In the genomic region with DNA sequence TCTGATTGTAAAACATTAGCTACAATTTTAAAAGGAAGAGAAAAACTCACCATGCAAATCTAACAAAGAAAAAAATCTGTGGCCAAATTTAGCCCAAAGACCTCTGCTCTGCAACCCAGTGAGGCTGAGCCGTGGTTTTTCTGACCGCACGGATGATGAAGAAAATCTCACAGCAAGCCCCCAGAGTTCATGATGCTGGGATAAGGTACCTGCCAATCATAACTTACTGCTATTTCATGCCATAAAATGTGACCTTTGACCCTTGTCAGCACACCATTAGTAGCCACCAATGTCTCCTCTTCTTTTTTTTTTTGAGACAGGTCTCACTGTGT, we compare ENCODE assay signal across 23 cellular contexts.
DNase-seq lines count a peak whose midpoint lies in the region; ATAC-seq and TF ChIP-seq lines count a peak whose summit lies in the region.
"Had no signal": no experiment of that assay in that cellular context is flagged by ENCODE, and none has a peak within 500 bp of the region (broad histone marks: within the 10 kb centered on the region; RNA-seq: fewer than 3 reads in every experiment).

No MANE protein-coding gene starts in this region.

- peak; percentile 52 for DNase-seq in GM10248 (ENCODE audit: extremely low spot score)
- DNase-seq in HPDE6-E6E7 (ENCODE audit: extremely low spot score) = no peak
- DNase-seq in NCI-H1417 treated with DMSO at 0.1 percent for 48 hours (lab: John Stamatoyannopoulos, UW) = no peak
- DNase-seq: activated CD8-positive, alpha-beta T cell treated with anti-CD3 and anti-CD28 coated beads, Interleukin-2, amount 10 ng/mL, durations not matched to agents 7 days and 5 days; activated T-cell treated with anti-CD3 and anti-CD28 coated beads for 4 hours; amniotic stem cell; CD4-positive, CD25-positive, alpha-beta regulatory T cell; colonic mucosa; IMR-90; natural killer cell; NCI-H2107; NCI-H510A; ovary; PC-9; SIG-M5; spleen; stimulated activated CD4-positive, alpha-beta T cell treated with anti-CD3 and anti-CD28 coated beads, Interleukin-4, amount 100 ng/mL, for 24 hours; stimulated activated naive CD4-positive, alpha-beta T cell treated with Interleukin-2 at 50 U/mL for 16 hours had no signal

- H3K9ac ChIP-seq in BLaER1 treated with 17β-estradiol and CSF1 and Interleukin-3, amounts not matched to agents 10 nM and 100 nM = no peak overlapping the region
- H3K9ac ChIP-seq in OCI-LY3 (ENCODE audit: low read length) = no peak overlapping the region

- TF ChIP-seq CTCF in GM10248 (IDR thresholded peaks at IDR 0.05; ENCODE audit: control extremely low read depth, extremely low read depth, low read depth, missing control alignments) = no peak
- TF ChIP-seq CTCF in OCI-LY3 (IDR thresholded peaks at IDR 0.05; ENCODE audit: low read depth, low read length) = no peak

- no peaks in the 10 kb centered on the region for H3K9me3 ChIP-seq in BLaER1 treated with 17β-estradiol and CSF1 and Interleukin-3, amounts not matched to agents 10 nM and 100 nM (replicated peaks in 1 of 11)
- no peaks in the 10 kb centered on the region for H3K9me3 ChIP-seq in OCI-LY3 (ENCODE audit: insufficient read depth, low read length)
- H3K9me3 ChIP-seq: colonic mucosa, HAP-1, ovary, spleen had no signal

- H3K9me3 Mint-ChIP-seq in dendritic cell treated with granulocyte-macrophage colony-stimulating factor and Interleukin-4, amounts not matched to agents 40 ng/mL and 50 ng/mL, for 4 days = no peaks in the 10 kb centered on the region
- H3K9me3 Mint-ChIP-seq: natural killer cell had no signal

- intact Hi-C loops in dendritic cell treated with granulocyte-macrophage colony-stimulating factor and Interleukin-4, amounts not matched to agents 40 ng/mL and 50 ng/mL, for 4 days (cut with micrococcal nuclease) = no loop called here

- no peak overlapping the region for H3K27ac ChIP-seq in BLaER1 treated with 17β-estradiol and CSF1 and Interleukin-3, amounts not matched to agents 10 nM and 100 nM
- no peak overlapping the region for H3K27ac ChIP-seq in OCI-LY3 (ENCODE audit: low read length)
- H3K27ac ChIP-seq: colonic mucosa, ovary, PC-9, spleen had no signal

- peaks cover 99 to 100% (median 100%) of the 10 kb centered on the region in 11 experiments for H4K20me1 ChIP-seq in BLaER1 treated with 17β-estradiol and CSF1 and Interleukin-3, amounts not matched to agents 10 nM and 100 nM
- peaks cover 85% of the 10 kb centered on the region for H4K20me1 ChIP-seq in OCI-LY3 (ENCODE audit: insufficient read depth, low read length)

- POLR2A ChIA-PET in GM10248 (lab: Yijun Ruan, JAX) = no interaction called here

- CTCF ChIA-PET in GM10248 (lab: Yijun Ruan, JAX) = interaction anchor here (0.6 to 1.7 kb wide), 4 partner anchors 25 to 163 kb away, joined by 3 to 6 read pairs (median 3); no protein-coding TSS in a partner anchor

- H3K4me1 Mint-ChIP-seq in dendritic cell treated with granulocyte-macrophage colony-stimulating factor and Interleukin-4, amounts not matched to agents 40 ng/mL and 50 ng/mL, for 4 days (ENCODE audit: low read depth) = peaks cover 58% of the 10 kb centered on the region

- peak overlapping the region in 6 of 11 experiments; percentile 24 to 100 (median 31); a peak in 7 of 22 replicates for H3K4me2 ChIP-seq in BLaER1 treated with 17β-estradiol and CSF1 and Interleukin-3, amounts not matched to agents 10 nM and 100 nM
- H3K4me2 ChIP-seq in OCI-LY3 (ENCODE audit: low read length) = peak overlapping the region; percentile 10; the same call in 1 of the 2 replicates
- H3K4me2 ChIP-seq: PC-9 had no signal

- H2AFZ ChIP-seq in OCI-LY3 (ENCODE audit: low read depth, low read length) = no peak overlapping the region
- H2AFZ ChIP-seq: PC-9 had no signal

- no peak overlapping the region for H3K4me3 ChIP-seq in BLaER1 treated with 17β-estradiol and CSF1 and Interleukin-3, amounts not matched to agents 10 nM and 100 nM
- no peak overlapping the region for H3K4me3 ChIP-seq in OCI-LY3 (ENCODE audit: low read length)
- H3K4me3 ChIP-seq: colonic mucosa, HAP-1, ovary, PC-9, spleen had no signal

- H3K79me2 ChIP-seq in OCI-LY3 (ENCODE audit: low read length) = peaks cover 83% of the 10 kb centered on the region

- no peaks in the 10 kb centered on the region for H3K27me3 Mint-ChIP-seq in dendritic cell treated with granulocyte-macrophage colony-stimulating factor and Interleukin-4, amounts not matched to agents 40 ng/mL and 50 ng/mL, for 4 days
- H3K27me3 Mint-ChIP-seq: CD4-positive, CD25-positive, alpha-beta regulatory T cell had no signal

- peaks cover 100% of the 10 kb centered on the region for H3K36me3 Mint-ChIP-seq in dendritic cell treated with granulocyte-macrophage colony-stimulating factor and Interleukin-4, amounts not matched to agents 40 ng/mL and 50 ng/mL, for 4 days (ENCODE audit: low read depth)
- H3K36me3 Mint-ChIP-seq: natural killer cell had no signal

- no peaks in the 10 kb centered on the region for H3K27me3 ChIP-seq in BLaER1 treated with 17β-estradiol and CSF1 and Interleukin-3, amounts not matched to agents 10 nM and 100 nM
- H3K27me3 ChIP-seq in OCI-LY3 (ENCODE audit: low read depth, low read length) = no peaks in the 10 kb centered on the region
- H3K27me3 ChIP-seq: colonic mucosa, ovary, spleen had no signal

- H3K36me3 ChIP-seq in BLaER1 treated with 17β-estradiol and CSF1 and Interleukin-3, amounts not matched to agents 10 nM and 100 nM = peaks cover 44 to 86% (median 67%) of the 10 kb centered on the region in 11 experiments
- peaks cover 52% of the 10 kb centered on the region for H3K36me3 ChIP-seq in OCI-LY3 (replicated peaks; ENCODE audit: low read depth, low read length)
- H3K36me3 ChIP-seq: colonic mucosa, HAP-1, ovary had no signal

- H3K27ac Mint-ChIP-seq in dendritic cell treated with granulocyte-macrophage colony-stimulating factor and Interleukin-4, amounts not matched to agents 40 ng/mL and 50 ng/mL, for 4 days = peak overlapping the region; percentile 4
- H3K27ac Mint-ChIP-seq: activated CD8-positive, alpha-beta T cell treated with anti-CD3 and anti-CD28 coated beads, Interleukin-2, amount 10 ng/mL, durations not matched to agents 7 days and 5 days had no signal

- peaks cover 20 to 82% (median 68%) of the 10 kb centered on the region in 10 experiments for H3K4me1 ChIP-seq in BLaER1 treated with 17β-estradiol and CSF1 and Interleukin-3, amounts not matched to agents 10 nM and 100 nM
- H3K4me1 ChIP-seq in OCI-LY3 (ENCODE audit: low read length) = peaks cover 21% of the 10 kb centered on the region
- H3K4me1 ChIP-seq: HAP-1 had no signal

- no peak overlapping the region for H3K4me3 Mint-ChIP-seq in dendritic cell treated with granulocyte-macrophage colony-stimulating factor and Interleukin-4, amounts not matched to agents 40 ng/mL and 50 ng/mL, for 4 days
- H3K4me3 Mint-ChIP-seq: activated CD8-positive, alpha-beta T cell treated with anti-CD3 and anti-CD28 coated beads, Interleukin-2, amount 10 ng/mL, durations not matched to agents 7 days and 5 days; CD4-positive, CD25-positive, alpha-beta regulatory T cell; natural killer cell had no signal

- ATAC-seq in GM18868 (IDR thresholded peaks at IDR 0.05; ENCODE audit: unreplicated experiment) = no peak
- ATAC-seq: activated CD8-positive, alpha-beta T cell treated with anti-CD3 and anti-CD28 coated beads, Interleukin-2, amount 10 ng/mL, durations not matched to agents 7 days and 5 days; natural killer cell had no signal
